Comparison of ENCODE assay signal across 8 cellular contexts in the genomic region with DNA sequence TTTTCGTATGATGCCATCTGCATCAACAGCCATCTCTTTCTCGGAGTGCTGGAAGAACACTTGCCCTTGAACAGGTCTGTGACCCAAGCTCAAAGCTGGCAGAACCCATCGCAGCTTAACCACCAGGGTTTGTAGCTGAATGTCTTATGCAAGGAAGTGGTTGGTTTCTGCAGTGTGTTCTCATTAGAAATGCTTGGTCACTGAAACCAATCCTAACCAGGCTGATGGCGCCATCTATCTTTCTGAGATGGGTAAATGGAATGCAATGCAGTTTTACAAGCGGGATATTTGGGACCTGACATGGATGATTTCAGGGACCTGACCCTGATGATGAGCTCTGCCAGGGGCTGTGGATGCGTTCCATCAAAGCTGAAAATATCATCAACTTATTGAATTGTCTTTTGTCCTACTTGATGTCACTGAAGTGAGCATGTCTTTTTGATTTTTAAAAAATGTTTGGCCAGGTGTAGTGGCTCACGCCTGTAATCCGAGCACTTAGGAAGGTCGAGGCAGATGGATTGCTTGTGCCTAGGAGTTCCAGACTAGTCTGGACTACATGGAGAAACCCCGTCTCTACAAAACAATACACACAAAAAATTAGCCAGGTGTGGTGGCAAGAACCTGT. TPM values are rescaled to one million over a fixed set of nuclear protein-coding genes. Genes with fewer than 3 reads are reported as not detected.
DNase-seq lines count a peak whose midpoint lies in the region; ATAC-seq and TF ChIP-seq lines count a peak whose summit lies in the region.

No MANE protein-coding gene starts in this region.

- peak; percentile 64 for DNase-seq in activated CD8-positive, alpha-beta memory T cell treated with anti-CD3 and anti-CD28 coated beads, Interleukin-2, amount 10 ng/mL, durations not matched to agents 7 days and 5 days
- DNase-seq in activated CD8-positive, alpha-beta memory T cell treated with anti-CD3 and anti-CD28 coated beads for 24 hours: no peak
- DNase-seq in H4 (ENCODE audit: low spot score) (peak; percentile 82), NCI-H2196 (lab: John Stamatoyannopoulos, UW; ENCODE audit: unreplicated experiment) (peak; percentile 88), adrenal gland (peak in 6 of 7 donors; percentile 17 to 35 (median 24)), iPS-NIHi11 (ENCODE audit: low spot score) (peak; percentile 51), tibial nerve (ENCODE audit: low spot score in 2 of 2) (peak in 1 of 2 donors; percentile 25), uterus (no peak)

- no peak for TF ChIP-seq EP300 in tibial nerve (IDR thresholded peaks at IDR 0.05)

- no peak overlapping the region for H3K27ac Mint-ChIP-seq in activated CD8-positive, alpha-beta memory T cell treated with anti-CD3 and anti-CD28 coated beads, Interleukin-2, amount 10 ng/mL, durations not matched to agents 7 days and 5 days

- 45 to 49% (median 47%) methylated on average over 10 of the region's 10 CpGs for WGBS in adrenal gland, 4 donors
- WGBS in tibial nerve, 2 donors: 54 to 61% methylated on average over 10 of the region's 10 CpGs

- H3K27ac ChIP-seq in adrenal gland (no peak overlapping the region), tibial nerve (no peak overlapping the region), uterus (no peak overlapping the region)

- H3K4me3 ChIP-seq in adrenal gland (no peak overlapping the region), tibial nerve (no peak overlapping the region), uterus (no peak overlapping the region)

- no peaks in the 10 kb centered on the region for H3K9me3 Mint-ChIP-seq in activated CD8-positive, alpha-beta memory T cell treated with anti-CD3 and anti-CD28 coated beads, Interleukin-2, amount 10 ng/mL, durations not matched to agents 7 days and 5 days (ENCODE audit: low read depth)

- no peak overlapping the region for H3K4me3 Mint-ChIP-seq in activated CD8-positive, alpha-beta memory T cell treated with anti-CD3 and anti-CD28 coated beads, Interleukin-2, amount 10 ng/mL, durations not matched to agents 7 days and 5 days

- intact Hi-C loops in adrenal gland (cut with DNase I) (loop anchor here (5.0 to 10.0 kb wide), 2 partner anchors 113 to 390 kb away; no protein-coding TSS in a partner anchor), uterus (cut with DNase I; ENCODE audit: low total_unique reads) (no loop called here)

- H3K36me3 ChIP-seq in adrenal gland (replicated peaks in 1 of 2): no peaks in the 10 kb centered on the region
- no peaks in the 10 kb centered on the region for H3K36me3 ChIP-seq in tibial nerve
- no peaks in the 10 kb centered on the region for H3K36me3 ChIP-seq in uterus

- no peaks in the 10 kb centered on the region for H3K9me3 ChIP-seq in adrenal gland (replicated peaks in 1 of 3)
- no peaks in the 10 kb centered on the region for H3K9me3 ChIP-seq in tibial nerve
- no peaks in the 10 kb centered on the region for H3K9me3 ChIP-seq in uterus

- TF ChIP-seq CTCF in adrenal gland (IDR thresholded peaks at IDR 0.05) (peak; percentile 17 to 51 (median 44)), tibial nerve (IDR thresholded peaks at IDR 0.05) (peak in 4 of 5 experiments; percentile 19 to 41 (median 30)), uterus (IDR thresholded peaks at IDR 0.05) (peak in 2 of 4 experiments; percentile 28)

- peaks cover 20% of the 10 kb centered on the region for H3K27me3 Mint-ChIP-seq in activated CD8-positive, alpha-beta memory T cell treated with anti-CD3 and anti-CD28 coated beads, Interleukin-2, amount 10 ng/mL, durations not matched to agents 7 days and 5 days

- H3K36me3 Mint-ChIP-seq in activated CD8-positive, alpha-beta memory T cell treated with anti-CD3 and anti-CD28 coated beads, Interleukin-2, amount 10 ng/mL, durations not matched to agents 7 days and 5 days: no peaks in the 10 kb centered on the region

- H3K27me3 ChIP-seq in adrenal gland (peaks cover 14% of the 10 kb centered on the region), tibial nerve (peaks cover 0 to 5% of the 10 kb centered on the region in 2 donors), uterus (no peaks in the 10 kb centered on the region)

- peak; percentile 71 for ATAC-seq in activated CD8-positive, alpha-beta memory T cell treated with anti-CD3 and anti-CD28 coated beads, Interleukin-2, amount 10 ng/mL, durations not matched to agents 7 days and 5 days

- H3K4me1 ChIP-seq in adrenal gland (replicated peaks in 1 of 2) (peaks cover 0 to 2% of the 10 kb centered on the region in 2 donors), tibial nerve (peaks cover 0 to 7% (median 0%) of the 10 kb centered on the region in 4 donors), uterus (no peaks in the 10 kb centered on the region)

- CTCF ChIA-PET in activated CD8-positive, alpha-beta memory T cell treated with anti-CD3 and anti-CD28 coated beads, Interleukin-2, amount 10 ng/mL, durations not matched to agents 7 days and 5 days (lab: Charles Lee): interaction anchor here (0.6 to 4.3 kb wide), 14 partner anchors 10 to 390 kb away, joined by 3 to 44 read pairs (median 3); no protein-coding TSS in a partner anchor

- peaks cover 15% of the 10 kb centered on the region for H3K4me1 Mint-ChIP-seq in activated CD8-positive, alpha-beta memory T cell treated with anti-CD3 and anti-CD28 coated beads, Interleukin-2, amount 10 ng/mL, durations not matched to agents 7 days and 5 days

- TF ChIP-seq POLR2A in adrenal gland (IDR thresholded peaks at IDR 0.05): no peak
- no peak for TF ChIP-seq POLR2A in tibial nerve (IDR thresholded peaks at IDR 0.05)
- TF ChIP-seq POLR2A in uterus (IDR thresholded peaks at IDR 0.05): no peak

RNA-seq across cellular contexts. Expression of a gene that starts 28.7 kb away (rescaled TPM):
- not detected for total RNA-seq in activated CD8-positive, alpha-beta memory T cell treated with anti-CD3 and anti-CD28 coated beads, Interleukin-2, amount 10 ng/mL, durations not matched to agents 7 days and 5 days
- not detected in 2 replicates for total RNA-seq in H4 (2014; rRNA removed; shearing (Covaris generic))
- total RNA-seq in adrenal gland (not detected), tibial nerve (under 1 TPM; 0.22 to 0.42 (median 0.35) TPM), uterus (1 to 10 TPM in 1 of 4 donors, under 1 TPM in 2, not detected in 1; under 0.01 to 9.1 (median 0.18) TPM)
- polyA plus RNA-seq in adrenal gland: under 1 TPM in 1 of 3 donors, not detected in 2; 0.07 TPM

RNA-seq across cellular contexts. Expression of a gene that starts 45.0 kb away (rescaled TPM):
- total RNA-seq in activated CD8-positive, alpha-beta memory T cell treated with anti-CD3 and anti-CD28 coated beads, Interleukin-2, amount 10 ng/mL, durations not matched to agents 7 days and 5 days: not detected
- total RNA-seq in H4 (2014; rRNA removed; shearing (Covaris generic)): 0.08 and 0.77 TPM in 2 replicates
- under 1 TPM in 2 of 8 donors, not detected in 6; 0.11 to 0.37 TPM for total RNA-seq in adrenal gland
- 1 to 10 TPM in 1 of 3 donors, not detected in 2; 1.3 TPM for polyA plus RNA-seq in adrenal gland
- 10 to 100 TPM in 1 of 4 donors, 1 to 10 TPM in 3; 3.1 to 11.7 (median 6.4) TPM for total RNA-seq in tibial nerve
- total RNA-seq in uterus: 1 to 10 TPM in 1 of 4 donors, not detected in 3; 3.1 TPM

Comparison
In these comparisons a context has a peak if more than half of its experiments do, and no peak if none do; other contexts are left out.
1. DNase-seq: peak in activated CD8-positive, alpha-beta memory T cell treated with anti-CD3 and anti-CD28 coated beads, Interleukin-2, amount 10 ng/mL, durations not matched to agents 7 days and 5 days (single experiment), H4 (single experiment), NCI-H2196 (single experiment), adrenal gland (6 of 7) and iPS-NIHi11 (single experiment); none in activated CD8-positive, alpha-beta memory T cell treated with anti-CD3 and anti-CD28 coated beads for 24 hours (single experiment) and uterus (0 of 2).